ENCODE assay signal across 9 cellular contexts in genomic region chr3:105152987-105153386, GRCh38.
"Had no signal": no experiment of that assay in that cellular context is flagged by ENCODE, and none has a peak within 500 bp of the region (broad histone marks: within the 10 kb centered on the region; RNA-seq: fewer than 3 reads in every experiment).

No MANE protein-coding gene starts in this region.

- H3K9ac ChIP-seq: GM23248 had no signal

- DNase-seq: GM23248, GOT3, H7, HFFc6, IMR-90 had no signal

- H3K27ac ChIP-seq: GM23248, HL-60 had no signal

- H3K9me3 ChIP-seq: HAP-1 had no signal

- H2AFZ ChIP-seq: GM23248 had no signal

- H3K4me3 ChIP-seq: GM23248, HAP-1, K562 had no signal

- FAIRE-seq: K562 had no signal

- H3K36me3 ChIP-seq: HAP-1 had no signal

- ATAC-seq: HCT116, K562 had no signal
